ENCODE assay signal across 10 cellular contexts in genomic region chr4:127630152-127630551, GRCh38.
"Had no signal": no experiment of that assay in that cellular context is flagged by ENCODE, and none has a peak within 500 bp of the region (broad histone marks: within the 10 kb centered on the region; RNA-seq: fewer than 3 reads in every experiment).

No MANE protein-coding gene starts in this region.

- H3K27ac ChIP-seq: GM23248 had no signal

- H3K36me3 ChIP-seq: HAP-1 had no signal

- DNase-seq: GM23248, GOT3, H7, H9, HCEC 1CT, HFFc6 had no signal

- FAIRE-seq: H1, H54 had no signal

- ATAC-seq: GM23338 had no signal

- H3K27ac Mint-ChIP-seq: H9, HFFc6 had no signal

- H3K9me3 ChIP-seq: HAP-1 had no signal

- H2AFZ ChIP-seq: GM23338 had no signal

- H3K9ac ChIP-seq: GM23248 had no signal

- H3K9me3 Mint-ChIP-seq: GM23338, H9, HFFc6 had no signal

- H3K4me3 ChIP-seq: GM23248, GM23338, HAP-1 had no signal

- H3K4me3 Mint-ChIP-seq: GM23338, H9, HFFc6 had no signal

- H3K4me2 ChIP-seq: GM23338 had no signal
